20 cellular contexts compared by ENCODE assay signal in the genomic region with DNA sequence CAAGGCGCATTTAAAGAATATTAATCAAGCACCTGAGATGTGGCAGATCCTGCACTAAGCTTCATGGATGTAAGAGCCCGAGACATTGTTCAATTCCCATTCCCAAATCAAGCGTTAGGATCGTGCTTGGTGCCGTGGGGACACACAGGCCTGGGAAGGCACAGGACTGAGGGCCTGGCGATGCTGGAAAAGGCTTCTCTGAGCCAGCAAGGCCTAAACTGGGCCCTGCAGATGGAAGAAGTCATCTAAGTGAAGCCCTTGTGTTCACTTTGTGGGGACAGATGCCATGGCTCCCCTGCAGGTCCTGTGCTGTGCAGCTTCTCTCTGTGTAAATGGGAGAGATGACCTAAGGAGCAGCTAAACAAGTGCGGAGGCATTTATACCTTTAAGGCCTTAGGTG.
DNase-seq lines count a peak whose midpoint lies in the region; ATAC-seq and TF ChIP-seq lines count a peak whose summit lies in the region.
"Had no signal": no experiment of that assay in that cellular context is flagged by ENCODE, and none has a peak within 500 bp of the region (broad histone marks: within the 10 kb centered on the region; RNA-seq: fewer than 3 reads in every experiment).

No MANE protein-coding gene starts in this region.

- in situ Hi-C loops in IMR-90 (cut with MboI; ENCODE audit: low sequenced_read_pairs): no loop called here

- no peak overlapping the region for H3K9ac ChIP-seq in IMR-90 (ENCODE audit: low read depth, low read length)

- no peak overlapping the region for H4K8ac ChIP-seq in IMR-90 (ENCODE audit: low read depth in 2 of 2, low read length in 2 of 2)

- no peak for TF ChIP-seq POLR2A in IMR-90 (IDR thresholded peaks at IDR 0.05; ENCODE audit: low read depth, low read length)
- no peak for TF ChIP-seq POLR2A in esophagus muscularis mucosa (IDR thresholded peaks at IDR 0.05; ENCODE audit: low read depth)

- H3K9me3 Mint-ChIP-seq in activated T-cell treated with anti-CD3 and anti-CD28 coated beads, Interleukin-2, amount 50 U/mL, for 4 hours: no peaks in the 10 kb centered on the region
- H3K9me3 Mint-ChIP-seq: CD4-positive, alpha-beta T cell had no signal

- TF ChIP-seq CTCF in IMR-90 (conservative IDR thresholded peaks at IDR 0.05; ENCODE audit: low read depth, low read length): no peak
- TF ChIP-seq CTCF in esophagus muscularis mucosa (IDR thresholded peaks at IDR 0.05): no peak
- TF ChIP-seq CTCF in osteoblast (IDR thresholded peaks at IDR 0.05; ENCODE audit: extremely low read depth, low read depth, low read length): no peak

- intact Hi-C loops in IMR-90 (cut with micrococcal nuclease) (no loop called here), esophagus muscularis mucosa (cut with DNase I) (no loop called here)

- no TSS peak for BruUV-seq in IMR-90 (replicated peaks; lab: Mats Ljungman, UMichigan)

- TF ChIP-seq RAD21 in IMR-90 (IDR thresholded peaks at IDR 0.05; ENCODE audit: low read length): no peak

- H3K4me2 ChIP-seq in IMR-90 (ENCODE audit: low read depth, low read length) (no peak overlapping the region), osteoblast (ENCODE audit: insufficient read depth, low read length) (no peak overlapping the region)
- H3K4me2 ChIP-seq: A549 had no signal

- H3K27me3 Mint-ChIP-seq in activated T-cell treated with anti-CD3 and anti-CD28 coated beads, Interleukin-2, amount 50 U/mL, for 4 hours (ENCODE audit: low read depth): peaks cover 37% of the 10 kb centered on the region

- H3K36me3 ChIP-seq in IMR-90 (ENCODE audit: control insufficient read depth, insufficient read depth, low read length): no peaks in the 10 kb centered on the region
- no peaks in the 10 kb centered on the region for H3K36me3 ChIP-seq in esophagus muscularis mucosa
- no peaks in the 10 kb centered on the region for H3K36me3 ChIP-seq in osteoblast (ENCODE audit: insufficient read depth, low read length)

- no peak overlapping the region for H4K5ac ChIP-seq in IMR-90 (ENCODE audit: low read depth, low read length)

- H2AK5ac ChIP-seq in IMR-90 (ENCODE audit: low read depth, low read length): 0 out of 2 replicates have a peak overlapping the region, but pooled peaks have one; percentile 20

- H3K79me2 ChIP-seq in osteoblast (ENCODE audit: insufficient read depth, low read length): no peaks in the 10 kb centered on the region

- H3K4me3 ChIP-seq in IMR-90 (ENCODE audit: insufficient read depth, low read depth, low read length) (no peak overlapping the region), esophagus muscularis mucosa (no peak overlapping the region), osteoblast (ENCODE audit: insufficient read depth, low read length) (no peak overlapping the region)
- H3K4me3 ChIP-seq: A549, GM12878 had no signal

- H3K4me1 ChIP-seq in IMR-90 (ENCODE audit: control insufficient read depth, insufficient read depth, low read length): peaks cover 16% of the 10 kb centered on the region
- H3K4me1 ChIP-seq in esophagus muscularis mucosa: peaks cover 28 to 36% (median 30%) of the 10 kb centered on the region in 4 donors
- H3K4me1 ChIP-seq in osteoblast (ENCODE audit: insufficient read depth, low read length): peaks cover 18% of the 10 kb centered on the region
- H3K4me1 ChIP-seq: Caco-2 had no signal

- H3K9me3 ChIP-seq in IMR-90 (ENCODE audit: control insufficient read depth, insufficient read depth, low read length) (no peaks in the 10 kb centered on the region), esophagus muscularis mucosa (no peaks in the 10 kb centered on the region), osteoblast (ENCODE audit: low read depth, low read length) (no peaks in the 10 kb centered on the region)
- H3K9me3 ChIP-seq: A549, Caco-2 had no signal

- H4K20me1 ChIP-seq in IMR-90 (ENCODE audit: insufficient read depth, low read length) (no peaks in the 10 kb centered on the region; the same call in 1 of the 2 replicates), osteoblast (ENCODE audit: insufficient read depth, low read length) (no peaks in the 10 kb centered on the region)

- no peaks in the 10 kb centered on the region for H3K4me1 Mint-ChIP-seq in activated T-cell treated with anti-CD3 and anti-CD28 coated beads, Interleukin-2, amount 50 U/mL, for 4 hours (ENCODE audit: low read depth)

- no peaks in the 10 kb centered on the region for H3K27me3 ChIP-seq in IMR-90 (ENCODE audit: control insufficient read depth, insufficient read depth, low read length)
- no peaks in the 10 kb centered on the region for H3K27me3 ChIP-seq in esophagus muscularis mucosa
- H3K27me3 ChIP-seq in osteoblast (ENCODE audit: insufficient read depth, low read length): no peaks in the 10 kb centered on the region

- WGBS in IMR-90 (ENCODE audit: extremely low coverage in 2 of 2, insufficient read length in 1 of 2), 2 experiments: 94% methylated on average over 3 of the region's 7 CpGs; no CpG with 5 or more reads in 1 of the 2 experiments
- WGBS in esophagus muscularis mucosa: 86% methylated on average over 6 of the region's 7 CpGs

- H2BK5ac ChIP-seq in IMR-90 (ENCODE audit: low read depth, low read length, poor library complexity, severe bottlenecking): no peak overlapping the region

- H2BK15ac ChIP-seq in IMR-90 (ENCODE audit: low read depth, low read length): no peak overlapping the region

- no peak overlapping the region for H3K18ac ChIP-seq in IMR-90 (ENCODE audit: low read depth, low read length)

- no peak overlapping the region for H2AFZ ChIP-seq in IMR-90 (replicated peaks; ENCODE audit: low read length, poor library complexity)
- no peak overlapping the region for H2AFZ ChIP-seq in osteoblast (ENCODE audit: low read length)

- H3K4ac ChIP-seq in IMR-90 (ENCODE audit: low read depth, low read length): no peak overlapping the region

- DNase-seq in DMS 273 (lab: John Stamatoyannopoulos, UW; ENCODE audit: unreplicated experiment) (peak; percentile 49), DMS 273 treated with DMSO at 0.1 percent for 48 hours (lab: John Stamatoyannopoulos, UW) (no peak), IMR-90 (no peak), esophagus muscularis mucosa (ENCODE audit: extremely low spot score) (peak; percentile 75), osteoblast (ENCODE audit: insufficient read length, low spot score, missing footprints) (peak; percentile 23)
- DNase-seq in activated T-cell treated with anti-CD3 and anti-CD28 coated beads, Interleukin-2, amount 50 U/mL, for 4 hours: no peak
- DNase-seq: AML-193; Caco-2; CD4-positive, alpha-beta T cell; DMS53; DND-41; EL; HCEC 1CT had no signal

- H3K9me1 ChIP-seq in IMR-90 (ENCODE audit: insufficient read depth, low read length): peaks cover 19% of the 10 kb centered on the region

- TF ChIP-seq EP300 in esophagus muscularis mucosa (IDR thresholded peaks at IDR 0.05): no peak

- no peak overlapping the region for H2BK20ac ChIP-seq in IMR-90 (ENCODE audit: low read depth, low read length)

- no peaks in the 10 kb centered on the region for H3K36me3 Mint-ChIP-seq in activated T-cell treated with anti-CD3 and anti-CD28 coated beads, Interleukin-2, amount 50 U/mL, for 4 hours (ENCODE audit: insufficient read depth)

- H3K23ac ChIP-seq in IMR-90 (ENCODE audit: low read depth, low read length): no peak overlapping the region

- POLR2A ChIA-PET in IMR-90 (lab: Charles Lee; ENCODE audit: unreplicated experiment): no interaction called here

- CTCF ChIA-PET in IMR-90 (lab: Yijun Ruan, JAX): no interaction called here

- no peak overlapping the region for H4K91ac ChIP-seq in IMR-90 (ENCODE audit: insufficient read depth, low read depth, low read length)

- no peak overlapping the region for H3K4me3 Mint-ChIP-seq in activated T-cell treated with anti-CD3 and anti-CD28 coated beads, Interleukin-2, amount 50 U/mL, for 4 hours
- H3K4me3 Mint-ChIP-seq: CD4-positive, alpha-beta T cell had no signal

- H3K56ac ChIP-seq in IMR-90 (ENCODE audit: extremely low read depth, insufficient read depth, low read length): no peak overlapping the region

- ATAC-seq in IMR-90 (ENCODE audit: low read depth) (no peak), GM19463 (IDR thresholded peaks at IDR 0.05; ENCODE audit: unreplicated experiment) (no peak), HG03135 (IDR thresholded peaks at IDR 0.05; ENCODE audit: unreplicated experiment) (no peak)
- ATAC-seq in activated T-cell treated with anti-CD3 and anti-CD28 coated beads, Interleukin-2, amount 50 U/mL, for 4 hours: no peak
- ATAC-seq: A549, GM12878 had no signal

- no peak overlapping the region for H3K14ac ChIP-seq in IMR-90 (replicated peaks; ENCODE audit: low read depth, low read length)

- H3K79me1 ChIP-seq in IMR-90 (ENCODE audit: low read depth in 1 of 2, low read length in 2 of 2): peaks cover 0 to 4% of the 10 kb centered on the region in 2 experiments; a peak in 1 of 4 replicates

- no peak overlapping the region for H2AK9ac ChIP-seq in IMR-90 (replicated peaks; ENCODE audit: low read depth, low read length, poor library complexity)

- H3K27ac ChIP-seq in IMR-90 (ENCODE audit: insufficient read depth, low read length) (no peak overlapping the region), esophagus muscularis mucosa (replicated peaks in 1 of 4) (no peak overlapping the region), osteoblast (ENCODE audit: low read depth, low read length) (no peak overlapping the region)
- H3K27ac ChIP-seq: 22Rv1, C4-2B, HL-60 had no signal

- H2BK120ac ChIP-seq in IMR-90 (ENCODE audit: low read depth, low read length): no peak overlapping the region

- dilution Hi-C loops in IMR-90 (cut with HindIII; ENCODE audit: low sequenced_read_pairs, unreplicated experiment): no loop called here

TF ChIP-seq in IMR-90, 13 proteins besides CTCF, POLR2A, EP300 and RAD21:
- TF ChIP-seq CEBPB (IDR thresholded peaks at IDR 0.05; ENCODE audit: low read depth, low read length): no peak
- TF ChIP-seq CHD1 (IDR thresholded peaks at IDR 0.05; ENCODE audit: low read depth, low read length): no peak
- no peak for TF ChIP-seq MXI1 (IDR thresholded peaks at IDR 0.05; ENCODE audit: borderline replicate concordance, low read depth, low read length)
- no peak for TF ChIP-seq FOS (IDR thresholded peaks at IDR 0.05; ENCODE audit: low read depth, low read length)
- TF ChIP-seq RCOR1 (IDR thresholded peaks at IDR 0.05; ENCODE audit: insufficient replicate concordance, low read length): no peak

Comparison
In these comparisons a context has a peak if more than half of its experiments do, and no peak if none do; other contexts are left out.
1. DNase-seq: peak in DMS 273 (single experiment), esophagus muscularis mucosa (single experiment) and osteoblast (single experiment); none in DMS 273 treated with DMSO at 0.1 percent for 48 hours (single experiment), IMR-90 (single experiment) and activated T-cell treated with anti-CD3 and anti-CD28 coated beads, Interleukin-2, amount 50 U/mL, for 4 hours (single experiment).